In genomic region chr1:206218285-206218684, GRCh38 we compare ENCODE assay signal across 1 cellular context. TPM values are rescaled to one million over a fixed set of nuclear protein-coding genes. Genes with fewer than 3 reads are reported as not detected.
"Had no signal": no experiment of that assay in that cellular context is flagged by ENCODE, and none has a peak within 500 bp of the region (broad histone marks: within the 10 kb centered on the region; RNA-seq: fewer than 3 reads in every experiment).

No MANE protein-coding gene starts in this region.

RNA-seq across cellular contexts. Expression of gene FAM72A, which starts 15.6 kb away (rescaled TPM):
- total RNA-seq: bronchial epithelial cell had no signal
